8 cellular contexts compared by ENCODE assay signal in the genomic region with DNA sequence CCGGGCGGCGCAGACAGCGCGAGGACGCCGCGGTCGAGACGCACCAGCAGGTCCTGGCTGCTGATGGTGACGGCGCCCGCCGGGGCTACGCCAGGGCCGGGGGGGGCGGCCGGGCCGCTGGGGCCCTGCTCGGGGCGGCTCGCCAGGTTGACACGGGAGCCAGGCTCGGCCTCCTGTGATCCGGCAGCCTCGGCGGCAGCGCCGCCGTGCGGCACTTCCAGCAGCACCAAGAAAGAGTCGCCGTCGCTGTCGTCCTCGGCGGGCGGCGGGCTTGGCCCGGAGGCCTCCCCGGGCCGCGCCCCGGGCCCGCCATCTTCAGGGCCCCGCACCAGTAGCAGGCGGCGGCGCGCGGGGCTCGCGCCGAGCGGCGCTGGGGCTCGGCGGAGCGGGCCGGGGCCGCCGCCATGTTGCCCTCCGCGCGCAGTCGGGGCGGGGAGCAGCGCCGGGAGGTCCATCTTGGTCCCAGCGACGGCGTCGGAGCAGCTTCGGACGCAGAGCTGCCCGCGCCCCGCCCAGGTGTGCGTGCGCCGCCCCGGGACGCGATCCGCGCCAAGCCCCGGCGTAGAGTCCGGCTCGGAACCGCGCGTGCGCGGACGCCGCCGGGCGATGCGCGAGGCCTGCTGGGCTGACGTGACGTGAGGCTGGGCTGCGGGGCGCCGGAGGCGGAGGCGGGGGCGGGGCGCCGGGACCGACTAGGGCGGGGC. TPM values are rescaled to one million over a fixed set of nuclear protein-coding genes. Genes with fewer than 3 reads are reported as not detected.
A peak's percentile ranks its signal among the peaks of the same experiment; 100 is the strongest.
DNase-seq lines count a peak whose midpoint lies in the region; ATAC-seq and TF ChIP-seq lines count a peak whose summit lies in the region.

A gene with protein sequence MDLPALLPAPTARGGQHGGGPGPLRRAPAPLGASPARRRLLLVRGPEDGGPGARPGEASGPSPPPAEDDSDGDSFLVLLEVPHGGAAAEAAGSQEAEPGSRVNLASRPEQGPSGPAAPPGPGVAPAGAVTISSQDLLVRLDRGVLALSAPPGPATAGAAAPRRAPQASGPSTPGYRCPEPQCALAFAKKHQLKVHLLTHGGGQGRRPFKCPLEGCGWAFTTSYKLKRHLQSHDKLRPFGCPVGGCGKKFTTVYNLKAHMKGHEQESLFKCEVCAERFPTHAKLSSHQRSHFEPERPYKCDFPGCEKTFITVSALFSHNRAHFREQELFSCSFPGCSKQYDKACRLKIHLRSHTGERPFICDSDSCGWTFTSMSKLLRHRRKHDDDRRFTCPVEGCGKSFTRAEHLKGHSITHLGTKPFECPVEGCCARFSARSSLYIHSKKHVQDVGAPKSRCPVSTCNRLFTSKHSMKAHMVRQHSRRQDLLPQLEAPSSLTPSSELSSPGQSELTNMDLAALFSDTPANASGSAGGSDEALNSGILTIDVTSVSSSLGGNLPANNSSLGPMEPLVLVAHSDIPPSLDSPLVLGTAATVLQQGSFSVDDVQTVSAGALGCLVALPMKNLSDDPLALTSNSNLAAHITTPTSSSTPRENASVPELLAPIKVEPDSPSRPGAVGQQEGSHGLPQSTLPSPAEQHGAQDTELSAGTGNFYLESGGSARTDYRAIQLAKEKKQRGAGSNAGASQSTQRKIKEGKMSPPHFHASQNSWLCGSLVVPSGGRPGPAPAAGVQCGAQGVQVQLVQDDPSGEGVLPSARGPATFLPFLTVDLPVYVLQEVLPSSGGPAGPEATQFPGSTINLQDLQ (minus strand): TSS at position 481 of the 704 bp plus-strand sequence. CDS start 26 bp downstream, at position 455.

- H3K4me3 ChIP-seq in left ventricle myocardium inferior (peak within 1 kb of the TSS; percentile 81), psoas muscle (peak within 1 kb of the TSS; percentile 87), urinary bladder (ENCODE audit: low read depth, low read length) (peak within 1 kb of the TSS; percentile 82)

- peak; percentile 90 for TF ChIP-seq POLR2A in GM15510 (IDR thresholded peaks at IDR 0.05; ENCODE audit: borderline replicate concordance, extremely low read depth, insufficient read length)

- TF ChIP-seq CTCF in left ventricle myocardium inferior (IDR thresholded peaks at IDR 0.05; ENCODE audit: borderline replicate concordance) (peak; percentile 59), psoas muscle (IDR thresholded peaks at IDR 0.05) (peak; percentile 54)

- WGBS in psoas muscle, 3 donors: 0 to 1% (median 1%) methylated on average over 44 to 113 of the region's 113 CpGs
- WGBS in urinary bladder: under 1% methylated on average over 112 of the region's 113 CpGs

- H3K36me3 ChIP-seq in left ventricle myocardium inferior (peaks cover 15% of the 10 kb centered on the region), psoas muscle (ENCODE audit: insufficient read depth in 1 of 2, low read depth in 1 of 2) (peaks cover 3 to 20% of the 10 kb centered on the region in 2 donors), urinary bladder (ENCODE audit: insufficient read depth) (no peaks in the 10 kb centered on the region)

- peaks cover 1% of the 10 kb centered on the region for H3K36me3 Mint-ChIP-seq in T-helper 17 cell (ENCODE audit: low read depth)

- no peaks in the 10 kb centered on the region for H3K27me3 Mint-ChIP-seq in T-helper 17 cell

- no peaks in the 10 kb centered on the region for H3K9me3 ChIP-seq in T-helper 17 cell (ENCODE audit: control insufficient read depth, low read length, poor library complexity, severe bottlenecking)
- no peaks in the 10 kb centered on the region for H3K9me3 ChIP-seq in left ventricle myocardium inferior (replicated peaks)
- no peaks in the 10 kb centered on the region for H3K9me3 ChIP-seq in psoas muscle

- peak within 1 kb of the TSS; percentile 90 for H3K27ac Mint-ChIP-seq in T-helper 17 cell

- intact Hi-C loops in left ventricle myocardium inferior (cut with micrococcal nuclease): no loop called here
- intact Hi-C loops in psoas muscle (cut with DNase I): loop anchor here in 1 of 2 donors (10.0 kb wide), 2 partner anchors 121 to 211 kb away; a partner anchor contains a TSS

- peak within 1 kb of the TSS; percentile 93 for H3K4me3 Mint-ChIP-seq in T-helper 17 cell

- H3K4me1 ChIP-seq in left ventricle myocardium inferior: peaks cover 53% of the 10 kb centered on the region
- peaks cover 42% of the 10 kb centered on the region for H3K4me1 ChIP-seq in psoas muscle
- H3K4me1 ChIP-seq in urinary bladder (ENCODE audit: insufficient read depth): peaks cover 5% of the 10 kb centered on the region

- H3K27ac ChIP-seq in left ventricle myocardium inferior (replicated peaks) (peak within 1 kb of the TSS; percentile 96), psoas muscle (peak within 1 kb of the TSS; percentile 96), urinary bladder (ENCODE audit: low read depth) (peak within 1 kb of the TSS; percentile 87)

- H3K4me1 Mint-ChIP-seq in T-helper 17 cell: peaks cover 34% of the 10 kb centered on the region

- H3K27me3 ChIP-seq in left ventricle myocardium inferior (ENCODE audit: low read depth) (no peaks in the 10 kb centered on the region), psoas muscle (ENCODE audit: insufficient read depth in 3 of 3, low read length in 2 of 3) (no peaks in the 10 kb centered on the region)

- DNase-seq in NCI-H146 treated with DMSO at 0.1 percent for 48 hours (lab: John Stamatoyannopoulos, UW; ENCODE audit: unreplicated experiment) (peak; percentile 90), T-helper 17 cell (peak; percentile 89 to 96 (median 92)), amygdala (lab: John Stamatoyannopoulos, UW) (peak in 55 of 56 donors; percentile 57 to 96 (median 85)), left ventricle myocardium inferior (peak; percentile 95), psoas muscle (peak; percentile 96 to 98)

- ATAC-seq in HG02884 (IDR thresholded peaks at IDR 0.05; ENCODE audit: unreplicated experiment): peak; percentile 75
- peak; percentile 82 for ATAC-seq in T-helper 17 cell
- ATAC-seq in psoas muscle: peak; percentile 76 to 90 (median 80)

RNA-seq across cellular contexts. Expression of the gene that starts here (rescaled TPM):
- 10 to 100 TPM; 57.2 to 59.0 TPM for total RNA-seq in T-helper 17 cell
- total RNA-seq in left ventricle myocardium inferior: 15.6 TPM
- 10 to 100 TPM; 30.3 to 39.5 (median 35.9) TPM for total RNA-seq in psoas muscle
- polyA plus RNA-seq in psoas muscle: 10 to 100 TPM; 10.6 to 20.8 (median 16.8) TPM
- total RNA-seq in urinary bladder: 26.2 TPM
- 16.4 TPM for polyA plus RNA-seq in urinary bladder

Comparison
In these comparisons a context has a peak if more than half of its experiments do, and no peak if none do; other contexts are left out.
1. Peak in every context shown above with its lines: DNase-seq, ATAC-seq, H3K4me3 ChIP-seq and H3K27ac ChIP-seq.